In the genomic region with DNA sequence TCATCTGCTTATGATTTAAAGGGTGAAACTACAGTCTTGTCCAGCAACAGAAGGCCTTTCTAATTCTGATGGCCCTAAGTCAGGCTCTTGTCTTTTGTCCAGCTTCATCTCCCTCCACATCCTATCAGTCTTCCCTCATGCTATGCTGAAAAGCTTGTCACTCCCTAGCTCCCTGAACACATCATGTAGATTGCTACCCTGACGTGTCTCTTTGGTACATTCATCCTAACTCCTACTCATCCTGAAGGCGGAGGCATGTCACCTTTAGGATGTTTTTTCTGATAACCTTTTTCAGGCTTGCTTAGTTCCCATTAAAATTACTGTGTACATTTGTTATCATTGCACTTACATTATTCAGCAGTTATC, we compare ENCODE assay signal across 20 cellular contexts.
DNase-seq lines count a peak whose midpoint lies in the region; ATAC-seq and TF ChIP-seq lines count a peak whose summit lies in the region.
"Had no signal": no experiment of that assay in that cellular context is flagged by ENCODE, and none has a peak within 500 bp of the region (broad histone marks: within the 10 kb centered on the region; RNA-seq: fewer than 3 reads in every experiment).

No MANE protein-coding gene starts in this region.

- no peaks in the 10 kb centered on the region for H3K36me3 ChIP-seq in gastrocnemius medialis
- H3K36me3 ChIP-seq in body of pancreas (replicated peaks in 1 of 2; ENCODE audit: insufficient read depth in 1 of 2, low read depth in 2 of 2), result no peaks in the 10 kb centered on the region
- H3K36me3 ChIP-seq: breast epithelium had no signal

- TF ChIP-seq POLR2A in gastrocnemius medialis (IDR thresholded peaks at IDR 0.05) (no peak), body of pancreas (IDR thresholded peaks at IDR 0.05) (no peak)

- 85 to 87% methylated on average over 2 of the region's 2 CpGs for WGBS in body of pancreas, 2 donors

- in situ Hi-C loops in gastrocnemius medialis (cut with MboI; ENCODE audit: low sequenced_read_pairs in 4 of 4), result no loop called here

- H3K27me3 ChIP-seq in gastrocnemius medialis, result no peaks in the 10 kb centered on the region
- H3K27me3 ChIP-seq in body of pancreas, result no peaks in the 10 kb centered on the region
- H3K27me3 ChIP-seq: breast epithelium had no signal

- no peak for TF ChIP-seq CTCF in gastrocnemius medialis (IDR thresholded peaks at IDR 0.05 in 4 of 5, conservative IDR thresholded peaks at IDR 0.05 in 1 of 5)
- no peak for TF ChIP-seq CTCF in body of pancreas (IDR thresholded peaks at IDR 0.05)

- ATAC-seq in GM19328 (IDR thresholded peaks at IDR 0.05; ENCODE audit: unreplicated experiment), result peak; percentile 11
- peak; percentile 20 for ATAC-seq in HG02763 (IDR thresholded peaks at IDR 0.05; ENCODE audit: unreplicated experiment)
- peak; percentile 14 to 21 for ATAC-seq in gastrocnemius medialis
- no peak for ATAC-seq in body of pancreas
- ATAC-seq: SK-N-SH treated with all-trans-retinoic acid at 6 μM for 48 hours; stimulated activated naive CD8-positive, alpha-beta T cell treated with anti-CD3 and anti-CD28 coated beads, Interleukin-15, amount 100 ng/mL, for 72 hours had no signal

- no peak overlapping the region for H3K4me3 ChIP-seq in gastrocnemius medialis
- no peak overlapping the region for H3K4me3 ChIP-seq in body of pancreas
- H3K4me3 ChIP-seq: breast epithelium had no signal

- peak overlapping the region; percentile 76 to 84 (median 82) for H3K27ac ChIP-seq in gastrocnemius medialis
- no peak overlapping the region for H3K27ac ChIP-seq in body of pancreas
- H3K27ac ChIP-seq: breast epithelium, parathyroid adenoma had no signal

- H3K9me3 ChIP-seq in gastrocnemius medialis (no peaks in the 10 kb centered on the region), body of pancreas (no peaks in the 10 kb centered on the region)
- H3K9me3 ChIP-seq: breast epithelium had no signal

- intact Hi-C loops in gastrocnemius medialis (cut with DNase I; ENCODE audit: low total_unique reads) (loop anchor here (5.0 kb wide), 1 partner anchor 41 kb away; no protein-coding TSS in a partner anchor), body of pancreas (cut with DNase I) (no loop called here)

- DNase-seq in RKO (ENCODE audit: low spot score) (peak; percentile 8), gastrocnemius medialis (no peak), body of pancreas (no peak), NCI-H2107 treated with DMSO at 0.1 percent for 48 hours (lab: John Stamatoyannopoulos, UW; ENCODE audit: unreplicated experiment) (no peak)
- DNase-seq in effector CD8-positive, alpha-beta T cell (lab: John Stamatoyannopoulos, UW), result no peak
- DNase-seq: activated CD4-positive, CD25-positive, alpha-beta regulatory T cell treated with anti-CD3 and anti-CD28 coated beads, Interleukin-2, amount 50 U/mL, for 72 hours; activated naive CD8-positive, alpha-beta T cell treated with anti-CD3 and anti-CD28 coated beads for 36 hours; COR-L47; left cardiac atrium; mesendoderm; NCI-H2029 treated with DMSO at 0.1 percent for 48 hours; RPMI8226; stimulated activated CD4-positive, alpha-beta T cell treated with anti-CD3 and anti-CD28 coated beads, Interleukin-2, amount 100 ng/mL, for 24 hours; stimulated activated naive CD8-positive, alpha-beta T cell treated with anti-CD3 and anti-CD28 coated beads, Interleukin-15, amount 100 ng/mL, for 72 hours; T1000 had no signal

- H3K4me1 ChIP-seq in gastrocnemius medialis (peaks cover 36 to 41% of the 10 kb centered on the region in 2 donors), body of pancreas (no peaks in the 10 kb centered on the region)
- H3K4me1 ChIP-seq: breast epithelium had no signal

Comparison
In these comparisons a context has a peak if more than half of its experiments do, and no peak if none do; other contexts are left out.
1. H3K27ac ChIP-seq: peak in gastrocnemius medialis (4 of 4); none in body of pancreas (0 of 4).